ENCODE assay signal across 1 cellular context in the genomic region with DNA sequence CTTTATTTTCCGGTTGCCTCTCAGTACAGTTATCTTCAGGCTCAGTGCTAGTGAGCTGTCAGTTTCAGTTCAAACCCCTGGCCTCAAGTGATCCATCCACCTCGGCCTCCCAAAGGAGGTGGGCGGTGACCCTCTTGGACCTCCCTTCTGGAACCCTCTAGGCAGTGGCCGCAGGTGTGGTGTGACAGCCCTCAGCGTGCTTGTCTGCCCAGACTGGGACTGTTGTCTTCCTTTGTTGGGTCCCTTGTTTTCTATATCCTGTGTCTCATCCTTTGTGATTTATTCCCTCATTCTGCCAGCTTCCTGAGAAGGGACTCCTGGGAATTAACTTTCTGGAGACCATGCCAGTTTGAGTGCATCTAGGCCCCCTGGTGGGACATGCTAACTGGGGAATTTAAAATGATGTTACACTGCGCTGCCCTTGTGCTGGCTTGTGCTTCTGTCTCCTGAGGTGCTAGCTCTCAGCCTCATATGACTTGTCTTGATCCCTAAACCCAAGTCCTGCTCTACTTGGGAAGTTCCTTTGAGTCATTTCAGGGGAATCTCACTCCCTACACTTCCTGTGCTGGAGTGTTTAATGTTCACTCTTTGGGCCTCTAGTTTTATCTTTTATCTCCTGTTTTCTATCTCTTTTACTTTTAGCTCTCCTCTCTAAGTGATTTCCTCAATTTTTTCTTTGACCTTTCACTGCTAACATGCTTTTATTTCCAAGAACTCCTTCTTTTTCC.
TF ChIP-seq lines count a peak whose summit lies in the region.

No MANE protein-coding gene starts in this region.

TF ChIP-seq in HCT116, 20 proteins besides CTCF, POLR2A, EP300 and RAD21 (continued from another document):
- no peak for TF ChIP-seq ZFX (IDR thresholded peaks at IDR 0.05)
